In the genomic region with DNA sequence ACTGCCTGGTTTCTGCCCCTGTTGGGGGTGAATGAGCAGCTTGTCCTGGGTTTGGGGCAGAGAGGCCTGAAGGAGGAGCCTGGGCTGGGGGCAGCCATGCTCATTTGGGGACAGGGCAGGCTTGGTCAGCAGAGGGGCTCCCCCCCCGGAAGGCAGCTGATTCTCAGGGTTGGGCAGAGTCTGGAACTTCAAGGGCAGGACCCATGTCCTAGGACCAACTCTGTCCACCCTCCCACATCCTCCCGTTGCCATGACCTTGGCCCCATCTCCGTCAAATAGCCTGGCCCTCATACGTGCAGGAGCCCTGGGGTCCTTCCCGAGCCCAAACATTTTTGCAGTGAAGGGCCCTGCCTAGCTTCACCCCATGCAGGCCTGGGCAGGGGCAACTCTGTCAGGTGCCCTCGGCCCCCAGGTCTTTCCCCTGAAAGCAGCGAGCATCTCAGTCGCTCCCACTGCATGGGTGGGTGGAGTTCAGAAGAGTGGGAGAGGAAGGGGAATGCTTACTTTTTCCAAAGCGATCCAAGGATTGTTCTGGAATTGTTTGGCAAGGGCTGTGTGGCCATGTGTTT, we compare ENCODE assay signal across 1 cellular context.
TF ChIP-seq lines count a peak whose summit lies in the region.

No MANE protein-coding gene starts in this region.

TF ChIP-seq in A549, 52 proteins besides CTCF, POLR2A, EP300 and RAD21 (continued from another document):
- TF ChIP-seq BCL3 (IDR thresholded peaks at IDR 0.05) = no peak
- TF ChIP-seq BHLHE40 (IDR thresholded peaks at IDR 0.05; ENCODE audit: low read depth, low read length) = no peak
- no peak for TF ChIP-seq KDM1A (IDR thresholded peaks at IDR 0.05; ENCODE audit: low read depth)
- TF ChIP-seq FOXS1 (CRISPR knock-in tag; IDR thresholded peaks at IDR 0.05) = no peak
- TF ChIP-seq, protein P1, sequence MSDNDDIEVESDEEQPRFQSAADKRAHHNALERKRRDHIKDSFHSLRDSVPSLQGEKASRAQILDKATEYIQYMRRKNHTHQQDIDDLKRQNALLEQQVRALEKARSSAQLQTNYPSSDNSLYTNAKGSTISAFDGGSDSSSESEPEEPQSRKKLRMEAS (IDR thresholded peaks at IDR 0.05) = no peak
- TF ChIP-seq REST (IDR thresholded peaks at IDR 0.05) = no peak
- TF ChIP-seq, protein P2, sequence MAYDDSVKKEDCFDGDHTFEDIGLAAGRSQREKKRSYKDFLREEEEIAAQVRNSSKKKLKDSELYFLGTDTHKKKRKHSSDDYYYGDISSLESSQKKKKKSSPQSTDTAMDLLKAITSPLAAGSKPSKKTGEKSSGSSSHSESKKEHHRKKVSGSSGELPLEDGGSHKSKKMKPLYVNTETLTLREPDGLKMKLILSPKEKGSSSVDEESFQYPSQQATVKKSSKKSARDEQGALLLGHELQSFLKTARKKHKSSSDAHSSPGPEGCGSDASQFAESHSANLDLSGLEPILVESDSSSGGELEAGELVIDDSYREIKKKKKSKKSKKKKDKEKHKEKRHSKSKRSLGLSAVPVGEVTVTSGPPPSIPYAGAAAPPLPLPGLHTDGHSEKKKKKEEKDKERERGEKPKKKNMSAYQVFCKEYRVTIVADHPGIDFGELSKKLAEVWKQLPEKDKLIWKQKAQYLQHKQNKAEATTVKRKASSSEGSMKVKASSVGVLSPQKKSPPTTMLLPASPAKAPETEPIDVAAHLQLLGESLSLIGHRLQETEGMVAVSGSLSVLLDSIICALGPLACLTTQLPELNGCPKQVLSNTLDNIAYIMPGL (CRISPR knock-in tag; IDR thresholded peaks at IDR 0.05; ENCODE audit: borderline replicate concordance) = no peak
TF ChIP-seq in A549: peak in this region for 0.
